Comparison of ENCODE assay signal across 1 cellular context in the genomic region with DNA sequence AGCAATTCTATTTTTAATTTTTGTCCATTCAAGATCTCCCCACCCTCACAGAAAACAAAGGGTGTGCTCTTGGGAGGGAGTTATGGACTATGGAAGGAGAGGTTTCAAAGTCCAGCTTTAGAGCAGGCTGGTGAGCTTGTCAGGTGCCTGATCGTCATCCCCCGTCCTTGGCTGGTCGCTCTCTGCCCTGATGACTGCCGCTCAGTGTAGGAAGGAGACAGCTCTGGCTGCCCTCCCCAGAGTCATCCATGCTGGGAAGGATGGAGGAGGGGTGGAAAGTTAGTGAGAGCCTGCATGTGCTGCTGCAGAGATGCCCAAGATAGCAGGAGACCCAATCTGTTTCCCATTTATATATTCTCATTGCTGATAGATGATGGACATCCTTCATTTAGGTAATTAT.
TF ChIP-seq lines count a peak whose summit lies in the region.

No MANE protein-coding gene starts in this region.

TF ChIP-seq in HepG2, 621 proteins besides CTCF, POLR2A, EP300 and RAD21 (continued from another document and continues in another):
- TF ChIP-seq, protein P1, sequence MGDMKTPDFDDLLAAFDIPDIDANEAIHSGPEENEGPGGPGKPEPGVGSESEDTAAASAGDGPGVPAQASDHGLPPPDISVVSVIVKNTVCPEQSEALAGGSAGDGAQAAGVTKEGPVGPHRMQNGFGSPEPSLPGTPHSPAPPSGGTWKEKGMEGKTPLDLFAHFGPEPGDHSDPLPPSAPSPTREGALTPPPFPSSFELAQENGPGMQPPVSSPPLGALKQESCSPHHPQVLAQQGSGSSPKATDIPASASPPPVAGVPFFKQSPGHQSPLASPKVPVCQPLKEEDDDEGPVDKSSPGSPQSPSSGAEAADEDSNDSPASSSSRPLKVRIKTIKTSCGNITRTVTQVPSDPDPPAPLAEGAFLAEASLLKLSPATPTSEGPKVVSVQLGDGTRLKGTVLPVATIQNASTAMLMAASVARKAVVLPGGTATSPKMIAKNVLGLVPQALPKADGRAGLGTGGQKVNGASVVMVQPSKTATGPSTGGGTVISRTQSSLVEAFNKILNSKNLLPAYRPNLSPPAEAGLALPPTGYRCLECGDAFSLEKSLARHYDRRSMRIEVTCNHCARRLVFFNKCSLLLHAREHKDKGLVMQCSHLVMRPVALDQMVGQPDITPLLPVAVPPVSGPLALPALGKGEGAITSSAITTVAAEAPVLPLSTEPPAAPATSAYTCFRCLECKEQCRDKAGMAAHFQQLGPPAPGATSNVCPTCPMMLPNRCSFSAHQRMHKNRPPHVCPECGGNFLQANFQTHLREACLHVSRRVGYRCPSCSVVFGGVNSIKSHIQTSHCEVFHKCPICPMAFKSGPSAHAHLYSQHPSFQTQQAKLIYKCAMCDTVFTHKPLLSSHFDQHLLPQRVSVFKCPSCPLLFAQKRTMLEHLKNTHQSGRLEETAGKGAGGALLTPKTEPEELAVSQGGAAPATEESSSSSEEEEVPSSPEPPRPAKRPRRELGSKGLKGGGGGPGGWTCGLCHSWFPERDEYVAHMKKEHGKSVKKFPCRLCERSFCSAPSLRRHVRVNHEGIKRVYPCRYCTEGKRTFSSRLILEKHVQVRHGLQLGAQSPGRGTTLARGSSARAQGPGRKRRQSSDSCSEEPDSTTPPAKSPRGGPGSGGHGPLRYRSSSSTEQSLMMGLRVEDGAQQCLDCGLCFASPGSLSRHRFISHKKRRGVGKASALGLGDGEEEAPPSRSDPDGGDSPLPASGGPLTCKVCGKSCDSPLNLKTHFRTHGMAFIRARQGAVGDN (CRISPR knock-in tag; IDR thresholded peaks at IDR 0.05): peak; percentile 29; the same call in 1 of the 2 replicates
- TF ChIP-seq RBAK (CRISPR knock-in tag; IDR thresholded peaks at IDR 0.05) (no peak), ZNF329 (CRISPR knock-in tag; IDR thresholded peaks at IDR 0.05; ENCODE audit: low read depth) (no peak), KLF16 (CRISPR knock-in tag; IDR thresholded peaks at IDR 0.05) (no peak), FOXJ3 (CRISPR knock-in tag; IDR thresholded peaks at IDR 0.05; ENCODE audit: borderline replicate concordance) (no peak), ZNF451 (CRISPR knock-in tag; IDR thresholded peaks at IDR 0.05) (no peak), AKAP8 (CRISPR knock-in tag; IDR thresholded peaks at IDR 0.05) (no peak), ATAD3A (CRISPR knock-in tag; IDR thresholded peaks at IDR 0.05) (no peak), NFIC (IDR thresholded peaks at IDR 0.05; ENCODE audit: low read length) (no peak), ZNF124 (CRISPR knock-in tag; IDR thresholded peaks at IDR 0.05) (no peak), REPIN1 (CRISPR knock-in tag; IDR thresholded peaks at IDR 0.05; ENCODE audit: borderline replicate concordance, low read depth) (no peak)
- TF ChIP-seq, protein P2, sequence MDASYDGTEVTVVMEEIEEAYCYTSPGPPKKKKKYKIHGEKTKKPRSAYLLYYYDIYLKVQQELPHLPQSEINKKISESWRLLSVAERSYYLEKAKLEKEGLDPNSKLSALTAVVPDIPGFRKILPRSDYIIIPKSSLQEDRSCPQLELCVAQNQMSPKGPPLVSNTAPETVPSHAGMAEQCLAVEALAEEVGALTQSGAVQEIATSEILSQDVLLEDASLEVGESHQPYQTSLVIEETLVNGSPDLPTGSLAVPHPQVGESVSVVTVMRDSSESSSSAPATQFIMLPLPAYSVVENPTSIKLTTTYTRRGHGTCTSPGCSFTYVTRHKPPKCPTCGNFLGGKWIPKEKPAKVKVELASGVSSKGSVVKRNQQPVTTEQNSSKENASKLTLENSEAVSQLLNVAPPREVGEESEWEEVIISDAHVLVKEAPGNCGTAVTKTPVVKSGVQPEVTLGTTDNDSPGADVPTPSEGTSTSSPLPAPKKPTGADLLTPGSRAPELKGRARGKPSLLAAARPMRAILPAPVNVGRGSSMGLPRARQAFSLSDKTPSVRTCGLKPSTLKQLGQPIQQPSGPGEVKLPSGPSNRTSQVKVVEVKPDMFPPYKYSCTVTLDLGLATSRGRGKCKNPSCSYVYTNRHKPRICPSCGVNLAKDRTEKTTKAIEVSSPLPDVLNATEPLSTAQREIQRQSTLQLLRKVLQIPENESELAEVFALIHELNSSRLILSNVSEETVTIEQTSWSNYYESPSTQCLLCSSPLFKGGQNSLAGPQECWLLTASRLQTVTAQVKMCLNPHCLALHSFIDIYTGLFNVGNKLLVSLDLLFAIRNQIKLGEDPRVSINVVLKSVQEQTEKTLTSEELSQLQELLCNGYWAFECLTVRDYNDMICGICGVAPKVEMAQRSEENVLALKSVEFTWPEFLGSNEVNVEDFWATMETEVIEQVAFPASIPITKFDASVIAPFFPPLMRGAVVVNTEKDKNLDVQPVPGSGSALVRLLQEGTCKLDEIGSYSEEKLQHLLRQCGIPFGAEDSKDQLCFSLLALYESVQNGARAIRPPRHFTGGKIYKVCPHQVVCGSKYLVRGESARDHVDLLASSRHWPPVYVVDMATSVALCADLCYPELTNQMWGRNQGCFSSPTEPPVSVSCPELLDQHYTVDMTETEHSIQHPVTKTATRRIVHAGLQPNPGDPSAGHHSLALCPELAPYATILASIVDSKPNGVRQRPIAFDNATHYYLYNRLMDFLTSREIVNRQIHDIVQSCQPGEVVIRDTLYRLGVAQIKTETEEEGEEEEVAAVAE (CRISPR knock-in tag; IDR thresholded peaks at IDR 0.05; ENCODE audit: borderline replicate concordance): no peak
- TF ChIP-seq, protein P3, sequence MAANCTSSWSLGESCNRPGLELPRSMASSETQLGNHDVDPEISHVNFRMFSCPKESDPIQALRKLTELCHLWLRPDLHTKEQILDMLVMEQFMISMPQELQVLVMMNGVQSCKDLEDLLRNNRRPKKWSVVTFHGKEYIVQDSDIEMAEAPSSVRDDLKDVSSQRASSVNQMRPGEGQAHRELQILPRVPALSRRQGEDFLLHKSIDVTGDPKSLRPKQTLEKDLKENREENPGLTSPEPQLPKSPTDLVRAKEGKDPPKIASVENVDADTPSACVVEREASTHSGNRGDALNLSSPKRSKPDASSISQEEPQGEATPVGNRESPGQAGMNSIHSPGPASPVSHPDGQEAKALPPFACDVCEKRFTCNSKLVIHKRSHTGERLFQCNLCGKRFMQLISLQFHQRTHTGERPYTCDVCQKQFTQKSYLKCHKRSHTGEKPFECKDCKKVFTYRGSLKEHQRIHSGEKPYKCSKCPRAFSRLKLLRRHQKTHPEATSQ (CRISPR knock-in tag; IDR thresholded peaks at IDR 0.05; ENCODE audit: borderline replicate concordance): no peak
- TF ChIP-seq, protein P4, sequence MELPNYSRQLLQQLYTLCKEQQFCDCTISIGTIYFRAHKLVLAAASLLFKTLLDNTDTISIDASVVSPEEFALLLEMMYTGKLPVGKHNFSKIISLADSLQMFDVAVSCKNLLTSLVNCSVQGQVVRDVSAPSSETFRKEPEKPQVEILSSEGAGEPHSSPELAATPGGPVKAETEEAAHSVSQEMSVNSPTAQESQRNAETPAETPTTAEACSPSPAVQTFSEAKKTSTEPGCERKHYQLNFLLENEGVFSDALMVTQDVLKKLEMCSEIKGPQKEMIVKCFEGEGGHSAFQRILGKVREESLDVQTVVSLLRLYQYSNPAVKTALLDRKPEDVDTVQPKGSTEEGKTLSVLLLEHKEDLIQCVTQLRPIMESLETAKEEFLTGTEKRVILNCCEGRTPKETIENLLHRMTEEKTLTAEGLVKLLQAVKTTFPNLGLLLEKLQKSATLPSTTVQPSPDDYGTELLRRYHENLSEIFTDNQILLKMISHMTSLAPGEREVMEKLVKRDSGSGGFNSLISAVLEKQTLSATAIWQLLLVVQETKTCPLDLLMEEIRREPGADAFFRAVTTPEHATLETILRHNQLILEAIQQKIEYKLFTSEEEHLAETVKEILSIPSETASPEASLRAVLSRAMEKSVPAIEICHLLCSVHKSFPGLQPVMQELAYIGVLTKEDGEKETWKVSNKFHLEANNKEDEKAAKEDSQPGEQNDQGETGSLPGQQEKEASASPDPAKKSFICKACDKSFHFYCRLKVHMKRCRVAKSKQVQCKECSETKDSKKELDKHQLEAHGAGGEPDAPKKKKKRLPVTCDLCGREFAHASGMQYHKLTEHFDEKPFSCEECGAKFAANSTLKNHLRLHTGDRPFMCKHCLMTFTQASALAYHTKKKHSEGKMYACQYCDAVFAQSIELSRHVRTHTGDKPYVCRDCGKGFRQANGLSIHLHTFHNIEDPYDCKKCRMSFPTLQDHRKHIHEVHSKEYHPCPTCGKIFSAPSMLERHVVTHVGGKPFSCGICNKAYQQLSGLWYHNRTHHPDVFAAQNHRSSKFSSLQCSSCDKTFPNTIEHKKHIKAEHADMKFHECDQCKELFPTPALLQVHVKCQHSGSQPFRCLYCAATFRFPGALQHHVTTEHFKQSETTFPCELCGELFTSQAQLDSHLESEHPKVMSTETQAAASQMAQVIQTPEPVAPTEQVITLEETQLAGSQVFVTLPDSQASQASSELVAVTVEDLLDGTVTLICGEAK (IDR thresholded peaks at IDR 0.05): no peak
- TF ChIP-seq, protein P4 (CRISPR knock-in tag; IDR thresholded peaks at IDR 0.05): no peak
- TF ChIP-seq, protein P5, sequence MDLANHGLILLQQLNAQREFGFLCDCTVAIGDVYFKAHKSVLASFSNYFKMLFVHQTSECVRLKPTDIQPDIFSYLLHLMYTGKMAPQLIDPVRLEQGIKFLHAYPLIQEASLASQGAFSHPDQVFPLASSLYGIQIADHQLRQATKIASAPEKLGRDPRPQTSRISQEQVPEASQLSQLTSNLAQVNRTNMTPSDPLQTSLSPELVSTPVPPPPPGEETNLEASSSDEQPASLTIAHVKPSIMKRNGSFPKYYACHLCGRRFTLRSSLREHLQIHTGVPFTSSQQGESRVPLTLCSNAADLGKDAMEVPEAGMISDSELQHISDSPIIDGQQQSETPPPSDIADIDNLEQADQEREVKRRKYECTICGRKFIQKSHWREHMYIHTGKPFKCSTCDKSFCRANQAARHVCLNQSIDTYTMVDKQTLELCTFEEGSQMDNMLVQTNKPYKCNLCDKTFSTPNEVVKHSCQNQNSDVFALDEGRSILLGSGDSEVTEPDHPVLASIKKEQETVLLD (CRISPR knock-in tag; IDR thresholded peaks at IDR 0.05; ENCODE audit: low read depth): no peak
- TF ChIP-seq, protein P6, sequence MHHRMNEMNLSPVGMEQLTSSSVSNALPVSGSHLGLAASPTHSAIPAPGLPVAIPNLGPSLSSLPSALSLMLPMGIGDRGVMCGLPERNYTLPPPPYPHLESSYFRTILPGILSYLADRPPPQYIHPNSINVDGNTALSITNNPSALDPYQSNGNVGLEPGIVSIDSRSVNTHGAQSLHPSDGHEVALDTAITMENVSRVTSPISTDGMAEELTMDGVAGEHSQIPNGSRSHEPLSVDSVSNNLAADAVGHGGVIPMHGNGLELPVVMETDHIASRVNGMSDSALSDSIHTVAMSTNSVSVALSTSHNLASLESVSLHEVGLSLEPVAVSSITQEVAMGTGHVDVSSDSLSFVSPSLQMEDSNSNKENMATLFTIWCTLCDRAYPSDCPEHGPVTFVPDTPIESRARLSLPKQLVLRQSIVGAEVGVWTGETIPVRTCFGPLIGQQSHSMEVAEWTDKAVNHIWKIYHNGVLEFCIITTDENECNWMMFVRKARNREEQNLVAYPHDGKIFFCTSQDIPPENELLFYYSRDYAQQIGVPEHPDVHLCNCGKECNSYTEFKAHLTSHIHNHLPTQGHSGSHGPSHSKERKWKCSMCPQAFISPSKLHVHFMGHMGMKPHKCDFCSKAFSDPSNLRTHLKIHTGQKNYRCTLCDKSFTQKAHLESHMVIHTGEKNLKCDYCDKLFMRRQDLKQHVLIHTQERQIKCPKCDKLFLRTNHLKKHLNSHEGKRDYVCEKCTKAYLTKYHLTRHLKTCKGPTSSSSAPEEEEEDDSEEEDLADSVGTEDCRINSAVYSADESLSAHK (CRISPR knock-in tag; IDR thresholded peaks at IDR 0.05; ENCODE audit: borderline replicate concordance): no peak
- TF ChIP-seq, protein P7, sequence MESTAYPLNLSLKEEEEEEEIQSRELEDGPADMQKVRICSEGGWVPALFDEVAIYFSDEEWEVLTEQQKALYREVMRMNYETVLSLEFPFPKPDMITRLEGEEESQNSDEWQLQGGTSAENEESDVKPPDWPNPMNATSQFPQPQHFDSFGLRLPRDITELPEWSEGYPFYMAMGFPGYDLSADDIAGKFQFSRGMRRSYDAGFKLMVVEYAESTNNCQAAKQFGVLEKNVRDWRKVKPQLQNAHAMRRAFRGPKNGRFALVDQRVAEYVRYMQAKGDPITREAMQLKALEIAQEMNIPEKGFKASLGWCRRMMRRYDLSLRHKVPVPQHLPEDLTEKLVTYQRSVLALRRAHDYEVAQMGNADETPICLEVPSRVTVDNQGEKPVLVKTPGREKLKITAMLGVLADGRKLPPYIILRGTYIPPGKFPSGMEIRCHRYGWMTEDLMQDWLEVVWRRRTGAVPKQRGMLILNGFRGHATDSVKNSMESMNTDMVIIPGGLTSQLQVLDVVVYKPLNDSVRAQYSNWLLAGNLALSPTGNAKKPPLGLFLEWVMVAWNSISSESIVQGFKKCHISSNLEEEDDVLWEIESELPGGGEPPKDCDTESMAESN (CRISPR knock-in tag; conservative IDR thresholded peaks at IDR 0.05): no peak
- TF ChIP-seq, protein P8, sequence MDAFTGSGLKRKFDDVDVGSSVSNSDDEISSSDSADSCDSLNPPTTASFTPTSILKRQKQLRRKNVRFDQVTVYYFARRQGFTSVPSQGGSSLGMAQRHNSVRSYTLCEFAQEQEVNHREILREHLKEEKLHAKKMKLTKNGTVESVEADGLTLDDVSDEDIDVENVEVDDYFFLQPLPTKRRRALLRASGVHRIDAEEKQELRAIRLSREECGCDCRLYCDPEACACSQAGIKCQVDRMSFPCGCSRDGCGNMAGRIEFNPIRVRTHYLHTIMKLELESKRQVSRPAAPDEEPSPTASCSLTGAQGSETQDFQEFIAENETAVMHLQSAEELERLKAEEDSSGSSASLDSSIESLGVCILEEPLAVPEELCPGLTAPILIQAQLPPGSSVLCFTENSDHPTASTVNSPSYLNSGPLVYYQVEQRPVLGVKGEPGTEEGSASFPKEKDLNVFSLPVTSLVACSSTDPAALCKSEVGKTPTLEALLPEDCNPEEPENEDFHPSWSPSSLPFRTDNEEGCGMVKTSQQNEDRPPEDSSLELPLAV (CRISPR knock-in tag; conservative IDR thresholded peaks at IDR 0.05; ENCODE audit: low read depth): no peak
